In genomic region chr15:71651750-71652186, GRCh38 we compare ENCODE assay signal across 8 cellular contexts.
A peak's percentile ranks its signal among the peaks of the same experiment; 100 is the strongest.
DNase-seq lines count a peak whose midpoint lies in the region; ATAC-seq and TF ChIP-seq lines count a peak whose summit lies in the region.

No MANE protein-coding gene starts in this region.

- peak; percentile 82 for TF ChIP-seq RAD21 in IMR-90 (IDR thresholded peaks at IDR 0.05; ENCODE audit: low read length)

- no peak overlapping the region for H3K56ac ChIP-seq in IMR-90 (ENCODE audit: extremely low read depth, insufficient read depth, low read length)

- H3K4ac ChIP-seq in IMR-90 (ENCODE audit: low read depth, low read length), result 0 out of 2 replicates have a peak overlapping the region, but pooled peaks have one; percentile 30

- no peak overlapping the region for H3K4me2 ChIP-seq in IMR-90 (ENCODE audit: low read depth, low read length)

- no peaks in the 10 kb centered on the region for H3K36me3 Mint-ChIP-seq in naive thymus-derived CD4-positive, alpha-beta T cell

- dilution Hi-C loops in IMR-90 (cut with HindIII; ENCODE audit: low sequenced_read_pairs, unreplicated experiment), result no loop called here

- ATAC-seq in IMR-90 (ENCODE audit: low read depth) (peak; percentile 93), GM18868 (IDR thresholded peaks at IDR 0.05; ENCODE audit: unreplicated experiment) (no peak)
- no peak for ATAC-seq in naive thymus-derived CD4-positive, alpha-beta T cell

- H2BK20ac ChIP-seq in IMR-90 (ENCODE audit: low read depth, low read length), result no peak overlapping the region

- DNase-seq in DMS53 treated with DMSO at 0.1 percent for 48 hours (lab: John Stamatoyannopoulos, UW; ENCODE audit: unreplicated experiment), result peak; percentile 25
- peak; percentile 86 for DNase-seq in IMR-90
- DNase-seq in SK-N-DZ (ENCODE audit: low spot score), result peak; percentile 19
- peak; percentile 34 to 85 for DNase-seq in foreskin fibroblast
- peak; percentile 19 for DNase-seq in pulmonary artery endothelial cell (ENCODE audit: low read depth, low spot score)
- no peak for DNase-seq in naive thymus-derived CD4-positive, alpha-beta T cell
- DNase-seq in GOT3 (lab: John Stamatoyannopoulos, UW), result no peak

- H4K8ac ChIP-seq in IMR-90 (ENCODE audit: low read depth in 2 of 2, low read length in 2 of 2), result peak overlapping the region in 1 of 2 experiments; percentile 26; a peak in 1 of 4 replicates

- H3K9me3 ChIP-seq in IMR-90 (ENCODE audit: control insufficient read depth, insufficient read depth, low read length), result no peaks in the 10 kb centered on the region
- no peaks in the 10 kb centered on the region for H3K9me3 ChIP-seq in naive thymus-derived CD4-positive, alpha-beta T cell (ENCODE audit: control insufficient read depth in 2 of 3, low read length in 3 of 3)

- H4K5ac ChIP-seq in IMR-90 (ENCODE audit: low read depth, low read length), result no peak overlapping the region

- H3K4me1 Mint-ChIP-seq in naive thymus-derived CD4-positive, alpha-beta T cell, result no peaks in the 10 kb centered on the region

- H3K4me3 ChIP-seq in IMR-90 (ENCODE audit: insufficient read depth, low read depth, low read length) (no peak overlapping the region), foreskin fibroblast (ENCODE audit: low read depth in 1 of 2, low read length in 2 of 2) (no peak overlapping the region)
- H3K4me3 ChIP-seq in naive thymus-derived CD4-positive, alpha-beta T cell (ENCODE audit: low read length), result no peak overlapping the region

- no CpG with 5 or more reads among the region's 5 CpGs for WGBS in IMR-90 (ENCODE audit: extremely low coverage in 2 of 2, insufficient read length in 1 of 2), 2 experiments

- H3K18ac ChIP-seq in IMR-90 (ENCODE audit: low read depth, low read length), result no peak overlapping the region

- peak overlapping the region; percentile 68 for H2AFZ ChIP-seq in IMR-90 (replicated peaks; ENCODE audit: low read length, poor library complexity)

- H3K27me3 Mint-ChIP-seq in naive thymus-derived CD4-positive, alpha-beta T cell, result peaks cover 7 to 16% (median 10%) of the 10 kb centered on the region in 5 donors

- no peak overlapping the region for H2BK5ac ChIP-seq in IMR-90 (ENCODE audit: low read depth, low read length, poor library complexity, severe bottlenecking)

- H3K9me3 Mint-ChIP-seq in naive thymus-derived CD4-positive, alpha-beta T cell, result peaks cover 0 to 2% (median 0%) of the 10 kb centered on the region in 11 donors

- POLR2A ChIA-PET in IMR-90 (lab: Charles Lee; ENCODE audit: unreplicated experiment), result no interaction called here
- POLR2A ChIA-PET in naive thymus-derived CD4-positive, alpha-beta T cell (lab: Charles Lee), result no interaction called here

- no peak overlapping the region for H3K27ac ChIP-seq in IMR-90 (ENCODE audit: insufficient read depth, low read length)
- H3K27ac ChIP-seq in naive thymus-derived CD4-positive, alpha-beta T cell (ENCODE audit: low read depth, low read length), result no peak overlapping the region

- no peak overlapping the region for H3K9ac ChIP-seq in IMR-90 (ENCODE audit: low read depth, low read length)

- H3K4me1 ChIP-seq in IMR-90 (ENCODE audit: control insufficient read depth, insufficient read depth, low read length), result peaks cover 6% of the 10 kb centered on the region
- no peaks in the 10 kb centered on the region for H3K4me1 ChIP-seq in naive thymus-derived CD4-positive, alpha-beta T cell (ENCODE audit: control insufficient read depth in 2 of 2, insufficient read depth in 2 of 2, low read length in 2 of 2)

- H3K27ac Mint-ChIP-seq in naive thymus-derived CD4-positive, alpha-beta T cell, result no peak overlapping the region

- H2AK9ac ChIP-seq in IMR-90 (replicated peaks; ENCODE audit: low read depth, low read length, poor library complexity), result no peak overlapping the region

- TF ChIP-seq CTCF in IMR-90 (conservative IDR thresholded peaks at IDR 0.05; ENCODE audit: low read depth, low read length) (peak; percentile 74), foreskin fibroblast (IDR thresholded peaks at IDR 0.05; ENCODE audit: low read depth, low read length) (peak; percentile 71)

- peaks cover 6% of the 10 kb centered on the region; the same call in 1 of the 2 replicates for H3K9me1 ChIP-seq in IMR-90 (ENCODE audit: insufficient read depth, low read length)

- H4K20me1 ChIP-seq in IMR-90 (ENCODE audit: insufficient read depth, low read length), result no peaks in the 10 kb centered on the region

- H2AK5ac ChIP-seq in IMR-90 (ENCODE audit: low read depth, low read length), result no peak overlapping the region

- BruUV-seq in IMR-90 (replicated peaks; lab: Mats Ljungman, UMichigan), result no TSS peak

- CTCF ChIA-PET in IMR-90 (lab: Yijun Ruan, JAX), result interaction anchor here (0.6 to 1.0 kb wide), 3 partner anchors 103 to 208 kb away, joined by 3 read pairs; no protein-coding TSS in a partner anchor
- CTCF ChIA-PET in naive thymus-derived CD4-positive, alpha-beta T cell (lab: Charles Lee), result no interaction called here

- no peak overlapping the region for H4K91ac ChIP-seq in IMR-90 (ENCODE audit: insufficient read depth, low read depth, low read length)

- 0 out of 2 replicates have a peak overlapping the region, but pooled peaks have one; percentile 10 for H3K23ac ChIP-seq in IMR-90 (ENCODE audit: low read depth, low read length)

- H3K14ac ChIP-seq in IMR-90 (replicated peaks; ENCODE audit: low read depth, low read length), result no peak overlapping the region; the same call in 1 of the 2 replicates

- no peak overlapping the region for H2BK15ac ChIP-seq in IMR-90 (ENCODE audit: low read depth, low read length)

- H3K36me3 ChIP-seq in IMR-90 (ENCODE audit: control insufficient read depth, insufficient read depth, low read length), result no peaks in the 10 kb centered on the region
- H3K36me3 ChIP-seq in naive thymus-derived CD4-positive, alpha-beta T cell (ENCODE audit: control insufficient read depth in 2 of 3, insufficient read depth in 3 of 3, low read length in 3 of 3), result no peaks in the 10 kb centered on the region

- TF ChIP-seq POLR2A in IMR-90 (IDR thresholded peaks at IDR 0.05; ENCODE audit: low read depth, low read length), result no peak

- H3K4me3 Mint-ChIP-seq in naive thymus-derived CD4-positive, alpha-beta T cell, result no peak overlapping the region

- no peaks in the 10 kb centered on the region for H3K27me3 ChIP-seq in IMR-90 (ENCODE audit: control insufficient read depth, insufficient read depth, low read length)
- peaks cover 0 to 4% of the 10 kb centered on the region in 2 donors for H3K27me3 ChIP-seq in naive thymus-derived CD4-positive, alpha-beta T cell (ENCODE audit: control insufficient read depth in 2 of 2, insufficient read depth in 2 of 2, low read length in 2 of 2)

- in situ Hi-C loops in IMR-90 (cut with MboI; ENCODE audit: low sequenced_read_pairs), result loop anchor here (5.0 kb wide), 1 partner anchor 199 kb away; no protein-coding TSS in a partner anchor

- peaks cover 0 to 5% of the 10 kb centered on the region in 2 experiments; a peak in 1 of 4 replicates for H3K79me1 ChIP-seq in IMR-90 (ENCODE audit: low read depth in 1 of 2, low read length in 2 of 2)

- intact Hi-C loops in IMR-90 (cut with micrococcal nuclease), result loop anchor here (1.0 to 5.0 kb wide), 5 partner anchors 71 to 677 kb away; no protein-coding TSS in a partner anchor
- intact Hi-C loops in naive thymus-derived CD4-positive, alpha-beta T cell (cut with micrococcal nuclease), result no loop called here

- H2BK120ac ChIP-seq in IMR-90 (ENCODE audit: low read depth, low read length), result 0 out of 2 replicates have a peak overlapping the region, but pooled peaks have one; percentile 17

TF ChIP-seq in IMR-90, 13 proteins besides CTCF, POLR2A, EP300 and RAD21:
- TF ChIP-seq FOS (IDR thresholded peaks at IDR 0.05; ENCODE audit: low read depth, low read length) (no peak), RCOR1 (IDR thresholded peaks at IDR 0.05; ENCODE audit: insufficient replicate concordance, low read length) (no peak), ELK1 (IDR thresholded peaks at IDR 0.05; ENCODE audit: borderline replicate concordance, low read depth, low read length) (no peak), MAFK (IDR thresholded peaks at IDR 0.05; ENCODE audit: low read depth, low read length) (peak; percentile 44; the same call in 1 of the 2 replicates), USF2 (IDR thresholded peaks at IDR 0.05; ENCODE audit: low read depth, low read length) (no peak), NFE2L2 (IDR thresholded peaks at IDR 0.05; ENCODE audit: low read depth, low read length) (no peak), SMC3 (IDR thresholded peaks at IDR 0.05; ENCODE audit: low read depth, low read length) (peak; percentile 82), BHLHE40 (IDR thresholded peaks at IDR 0.05; ENCODE audit: low read depth, low read length) (no peak), CHD1 (IDR thresholded peaks at IDR 0.05; ENCODE audit: low read depth, low read length) (no peak), MXI1 (IDR thresholded peaks at IDR 0.05; ENCODE audit: borderline replicate concordance, low read depth, low read length) (no peak), RFX5 (IDR thresholded peaks at IDR 0.05; ENCODE audit: low read depth, low read length) (no peak), CEBPB (IDR thresholded peaks at IDR 0.05; ENCODE audit: low read depth, low read length) (peak; percentile 68), MAZ (IDR thresholded peaks at IDR 0.05; ENCODE audit: borderline replicate concordance, low read depth, low read length) (no peak)

Comparison
In these comparisons a context has a peak if more than half of its experiments do, and no peak if none do; other contexts are left out.
1. DNase-seq: peak in DMS53 treated with DMSO at 0.1 percent for 48 hours (single experiment), IMR-90 (single experiment), SK-N-DZ (single experiment), foreskin fibroblast (2 of 2) and pulmonary artery endothelial cell (single experiment); none in naive thymus-derived CD4-positive, alpha-beta T cell (0 of 9) and GOT3 (single experiment).